In the genomic region with DNA sequence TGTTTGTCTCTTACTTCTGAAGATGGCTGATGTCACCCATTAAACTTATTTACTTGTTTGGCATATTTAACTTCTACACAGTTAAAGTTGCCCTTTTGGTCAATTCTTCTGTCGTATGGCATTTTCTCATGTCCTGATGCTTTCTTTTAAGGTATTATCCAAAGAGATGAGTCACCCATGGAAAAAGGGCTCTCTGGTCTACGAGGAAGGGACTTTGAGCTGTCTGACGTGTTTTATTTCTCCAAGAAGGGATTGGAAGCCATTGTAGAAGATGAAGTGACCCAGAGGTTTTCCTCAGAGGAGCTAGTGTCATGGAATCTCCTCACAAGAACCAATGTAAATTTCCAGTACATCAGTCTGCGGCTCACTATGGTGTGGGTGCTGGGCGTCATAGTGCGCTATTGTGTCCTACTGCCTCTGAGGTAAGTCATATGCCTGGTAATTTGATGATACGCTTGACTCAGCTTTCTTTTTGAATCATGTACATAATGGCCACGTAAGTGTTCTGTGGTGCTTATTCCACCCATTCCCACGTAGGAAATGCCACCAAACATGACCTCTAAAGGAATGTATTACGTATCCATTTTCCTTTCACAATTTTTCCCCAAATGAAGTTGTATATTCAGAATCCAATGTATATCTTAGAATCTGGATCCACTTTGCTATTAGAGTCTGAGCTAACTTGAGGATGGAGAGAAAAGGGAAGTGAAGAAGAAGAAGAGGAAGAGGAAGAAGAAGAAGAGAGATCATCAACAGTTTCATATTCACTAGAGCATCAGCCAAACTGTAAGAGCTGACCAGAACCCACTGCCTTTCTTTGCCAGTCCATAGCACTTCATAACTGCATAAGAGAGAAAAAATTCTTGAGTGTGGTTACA, we compare ENCODE assay signal across 11 cellular contexts. TPM values are rescaled to one million over a fixed set of nuclear protein-coding genes. Genes with fewer than 3 reads are reported as not detected.
DNase-seq lines count a peak whose midpoint lies in the region; ATAC-seq, FAIRE-seq and TF ChIP-seq lines count a peak whose summit lies in the region.
"Had no signal": no experiment of that assay in that cellular context is flagged by ENCODE, and none has a peak within 500 bp of the region (broad histone marks: within the 10 kb centered on the region; RNA-seq: fewer than 3 reads in every experiment).

No MANE protein-coding gene starts in this region.

- POLR2A ChIA-PET in PC-3 (lab: Charles Lee; ENCODE audit: unreplicated experiment), result no interaction called here

- peaks cover 13% of the 10 kb centered on the region for H3K79me2 ChIP-seq in mammary epithelial cell (ENCODE audit: insufficient read depth, low read length)
- peaks cover 13% of the 10 kb centered on the region; the same call in 1 of the 2 replicates for H3K79me2 ChIP-seq in PC-3 (ENCODE audit: low read length)

- CTCF ChIA-PET in mammary epithelial cell (lab: Charles Lee; ENCODE audit: low non-redundant PET) (no interaction called here), PC-3 (lab: Charles Lee) (no interaction called here)

- H3K9me2 ChIP-seq in PC-3 (replicated peaks; ENCODE audit: low read length), result no peaks in the 10 kb centered on the region

- in situ Hi-C loops in mammary epithelial cell (cut with MboI; ENCODE audit: low sequenced_read_pairs in 2 of 2), result no loop called here

- peaks cover 4% of the 10 kb centered on the region for H3K36me3 ChIP-seq in mammary epithelial cell (ENCODE audit: insufficient read depth, low read length)
- H3K36me3 ChIP-seq in esophagus muscularis mucosa, result peaks cover 0 to 7% (median 0%) of the 10 kb centered on the region in 4 donors
- peaks cover 5% of the 10 kb centered on the region; the same call in 1 of the 2 replicates for H3K36me3 ChIP-seq in PC-3 (ENCODE audit: low read depth, low read length)

- ATAC-seq in GM18505 (IDR thresholded peaks at IDR 0.05; ENCODE audit: unreplicated experiment) (peak; percentile 81), GM21526 (IDR thresholded peaks at IDR 0.05; ENCODE audit: low FRiP score, unreplicated experiment) (peak; percentile 84), HG03432 (IDR thresholded peaks at IDR 0.05; ENCODE audit: unreplicated experiment) (peak; percentile 86), PC-3 (no peak)

- no peak for TF ChIP-seq EP300 in esophagus muscularis mucosa (IDR thresholded peaks at IDR 0.05)

- dilution Hi-C loops in mammary epithelial cell (cut with HindIII; ENCODE audit: low sequenced_read_pairs), result no loop called here

- H2AFZ ChIP-seq in mammary epithelial cell (ENCODE audit: low read depth, low read length) (no peak overlapping the region), PC-3 (ENCODE audit: low read length) (no peak overlapping the region)

- H3K4me3 ChIP-seq in mammary epithelial cell (replicated peaks in 1 of 3; ENCODE audit: insufficient read depth in 1 of 3, low read depth in 2 of 3, low read length in 3 of 3) (no peak overlapping the region), esophagus muscularis mucosa (no peak overlapping the region), PC-3 (ENCODE audit: low read length) (no peak overlapping the region)

- BruUV-seq in mammary epithelial cell (replicated peaks; lab: Mats Ljungman, UMichigan) (no TSS peak), PC-3 (replicated peaks; lab: Mats Ljungman, UMichigan) (no TSS peak)

- TF ChIP-seq POLR2A in GM18505 (IDR thresholded peaks at IDR 0.05; ENCODE audit: borderline replicate concordance, extremely low read depth, insufficient read depth, insufficient read length) (no peak), esophagus muscularis mucosa (IDR thresholded peaks at IDR 0.05; ENCODE audit: low read depth) (no peak)

- H3K4me2 ChIP-seq in mammary epithelial cell (ENCODE audit: insufficient read depth, low read depth, low read length) (no peak overlapping the region), PC-3 (ENCODE audit: low read length) (no peak overlapping the region)

- H3K9ac ChIP-seq in mammary epithelial cell (ENCODE audit: insufficient read depth, low read length) (no peak overlapping the region), PC-3 (ENCODE audit: low read length) (no peak overlapping the region)

- no peak for TF ChIP-seq CTCF in mammary epithelial cell (conservative IDR thresholded peaks at IDR 0.05 in 1 of 2, IDR thresholded peaks at IDR 0.05 in 1 of 2; ENCODE audit: extremely low read depth in 1 of 2, insufficient read depth in 1 of 2, low read depth in 1 of 2, low read length in 2 of 2)
- no peak for TF ChIP-seq CTCF in esophagus muscularis mucosa (IDR thresholded peaks at IDR 0.05)
- TF ChIP-seq CTCF in PC-3 (conservative IDR thresholded peaks at IDR 0.05; ENCODE audit: low read depth, low read length), result no peak

- H3K27me3 ChIP-seq in mammary epithelial cell (ENCODE audit: insufficient read depth, low read length) (no peaks in the 10 kb centered on the region), esophagus muscularis mucosa (no peaks in the 10 kb centered on the region), PC-3 (ENCODE audit: low read length) (no peaks in the 10 kb centered on the region)

- DNase-seq in astrocyte of the hippocampus (ENCODE audit: low read depth, low spot score), result peak; percentile 23
- DNase-seq in mammary epithelial cell, result no peak
- DNase-seq in esophagus muscularis mucosa (ENCODE audit: extremely low spot score), result no peak
- DNase-seq in PC-3, result no peak
- no peak for DNase-seq in frontal cortex (ENCODE audit: low spot score in 2 of 2)
- DNase-seq: activated naive CD8-positive, alpha-beta T cell treated with anti-CD3 and anti-CD28 coated beads, Interleukin-2, amount 10 ng/mL, durations not matched to agents 7 days and 5 days; DND-41; stimulated activated naive CD4-positive, alpha-beta T cell treated with Interleukin-2 at 50 U/mL for 16 hours had no signal

- H3K4me1 ChIP-seq in mammary epithelial cell (ENCODE audit: insufficient read depth, low read length) (peaks cover 10% of the 10 kb centered on the region), esophagus muscularis mucosa (peaks cover 9 to 13% (median 11%) of the 10 kb centered on the region in 4 donors), PC-3 (ENCODE audit: insufficient read depth, low read length) (peaks cover 10% of the 10 kb centered on the region)

- H3F3A ChIP-seq in PC-3 (ENCODE audit: low read length, unreplicated experiment), result no peaks in the 10 kb centered on the region

- WGBS in mammary epithelial cell (ENCODE audit: low coverage, missing lambda C conversion rate), result 96% methylated on average over 10 of the region's 10 CpGs
- WGBS in esophagus muscularis mucosa, result 91% methylated on average over 10 of the region's 10 CpGs

- H3K9me3 ChIP-seq in mammary epithelial cell (replicated peaks; ENCODE audit: insufficient read depth, low read length) (no peaks in the 10 kb centered on the region), esophagus muscularis mucosa (no peaks in the 10 kb centered on the region), PC-3 (ENCODE audit: low read length) (no peaks in the 10 kb centered on the region)

- no peak for FAIRE-seq in frontal cortex (lab: Jason Lieb, UNC)

- H4K20me1 ChIP-seq in mammary epithelial cell (ENCODE audit: insufficient read depth, low read length) (no peaks in the 10 kb centered on the region), PC-3 (ENCODE audit: low read length) (no peaks in the 10 kb centered on the region)

- intact Hi-C loops in mammary epithelial cell (cut with micrococcal nuclease) (loop anchor here (1.0 kb wide), 3 partner anchors 33 to 72 kb away; partner anchors contain the start of gene GPAT3), esophagus muscularis mucosa (cut with DNase I) (no loop called here), PC-3 (cut with micrococcal nuclease) (no loop called here)

- H3K27ac ChIP-seq in mammary epithelial cell (ENCODE audit: insufficient read depth, low read depth, low read length) (no peak overlapping the region), esophagus muscularis mucosa (replicated peaks in 1 of 4) (no peak overlapping the region), PC-3 (ENCODE audit: low read length) (no peak overlapping the region)

RNA-seq across cellular contexts. Expression of gene GPAT3, which starts 45.7 kb away (rescaled TPM):
- total RNA-seq in mammary epithelial cell (10 to 100 TPM in 1 of 2 donors, 1 to 10 TPM in 1; 8.3 to 20.0 TPM), esophagus muscularis mucosa (1 to 10 TPM; 3.7 to 7.5 (median 5.4) TPM), PC-3 (2014; rRNA removed) (22.5 and 34.2 TPM in 2 replicates), frontal cortex (not detected)
- 11.3 TPM for polyA plus RNA-seq in mammary epithelial cell
- 16.2 TPM for polyA minus RNA-seq in mammary epithelial cell
